ENCODE assay signal across 13 cellular contexts in the genomic region with DNA sequence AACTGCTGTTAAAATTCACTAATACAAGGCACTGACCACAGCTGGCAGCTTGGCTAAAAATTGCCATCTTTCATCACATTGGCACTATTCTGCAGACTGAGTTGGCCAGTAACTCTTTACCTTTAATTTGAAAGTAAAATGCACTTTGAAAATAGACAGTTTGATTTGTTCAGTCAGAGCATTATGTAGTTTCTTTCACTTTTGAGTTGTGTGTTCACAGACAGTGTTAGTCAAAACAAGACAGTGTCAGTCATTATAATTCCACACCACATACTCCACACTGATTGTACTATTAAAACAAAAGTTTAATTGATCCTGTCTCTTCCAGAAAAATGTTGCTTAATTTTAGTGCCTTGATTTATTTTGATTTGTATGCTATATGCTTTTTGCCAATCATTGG.
DNase-seq lines count a peak whose midpoint lies in the region; ATAC-seq, FAIRE-seq and TF ChIP-seq lines count a peak whose summit lies in the region.
"Had no signal": no experiment of that assay in that cellular context is flagged by ENCODE, and none has a peak within 500 bp of the region (broad histone marks: within the 10 kb centered on the region; RNA-seq: fewer than 3 reads in every experiment).

No MANE protein-coding gene starts in this region.

- no peaks in the 10 kb centered on the region for H3K9me3 ChIP-seq in GM12878 (replicated peaks; ENCODE audit: control insufficient read depth, insufficient read depth, low read length)
- no peaks in the 10 kb centered on the region for H3K9me3 ChIP-seq in pancreas

- H4K20me1 ChIP-seq in GM12878 (ENCODE audit: control insufficient read depth, insufficient read depth) = no peaks in the 10 kb centered on the region

- peak; percentile 6 for FAIRE-seq in G401.6 (lab: Jason Lieb, UNC)
- no peak for FAIRE-seq in GM12878 (lab: Jason Lieb, UNC)
- FAIRE-seq in pancreas (lab: Jason Lieb, UNC) = no peak

- no peaks in the 10 kb centered on the region; a peak in 1 of 4 replicates for H3K36me3 ChIP-seq in GM12878 (ENCODE audit: control insufficient read depth in 2 of 2, insufficient read depth in 2 of 2, low read length in 1 of 2)
- H3K36me3 ChIP-seq in pancreas = no peaks in the 10 kb centered on the region

- POLR2A ChIA-PET in GM12878 (lab: Charles Lee) = interaction anchor here (0.6 kb wide), 1 partner anchor 19 kb away, joined by 3 read pairs; no protein-coding TSS in a partner anchor

- H3K27ac ChIP-seq in GM12878 (ENCODE audit: control insufficient read depth, insufficient read depth) = no peak overlapping the region
- no peak overlapping the region for H3K27ac ChIP-seq in pancreas

- H3K9me3 Mint-ChIP-seq in endothelial cell (ENCODE audit: unreplicated experiment) (no peaks in the 10 kb centered on the region), nephron progenitor cell (no peaks in the 10 kb centered on the region)
- H3K9me3 Mint-ChIP-seq: mesothelial cell of epicardium had no signal

- no peak for TF ChIP-seq EP300 in GM12878 (IDR thresholded peaks at IDR 0.05; ENCODE audit: borderline replicate concordance in 1 of 2, control insufficient read depth in 1 of 2, low read depth in 2 of 2, low read length in 2 of 2)

- H3K4me3 ChIP-seq in GM12878 (no peak overlapping the region), pancreas (no peak overlapping the region)

- CTCF ChIA-PET in GM12878 (lab: Yijun Ruan, JAX) = interaction anchor here (0.7 to 2.1 kb wide), 2 partner anchors 14 to 73 kb away, joined by 3 to 8 read pairs; no protein-coding TSS in a partner anchor

- intact Hi-C loops in GM12878 (cut with micrococcal nuclease; ENCODE audit: unreplicated experiment) (no loop called here), pancreas (cut with DNase I) (no loop called here)

- no peak for TF ChIP-seq CTCF in GM12878 (IDR thresholded peaks at IDR 0.05 in 2 of 3, conservative IDR thresholded peaks at IDR 0.05 in 1 of 3; ENCODE audit: control insufficient read depth in 2 of 3, extremely low read depth in 1 of 3, insufficient read depth in 1 of 3, low read depth in 3 of 3, low read length in 3 of 3)
- TF ChIP-seq CTCF in pancreas (IDR thresholded peaks at IDR 0.05) = no peak
- no peak for TF ChIP-seq CTCF in endothelial cell (IDR thresholded peaks at IDR 0.05; ENCODE audit: unreplicated experiment)
- no peak for TF ChIP-seq CTCF in nephron progenitor cell (IDR thresholded peaks at IDR 0.05)

- H3K9ac ChIP-seq in GM12878 (ENCODE audit: control insufficient read depth, insufficient read depth, low read length) = no peak overlapping the region

- H3K27ac Mint-ChIP-seq in endothelial cell (ENCODE audit: unreplicated experiment) (no peak overlapping the region), nephron progenitor cell (no peak overlapping the region)
- H3K27ac Mint-ChIP-seq: mesothelial cell of epicardium had no signal

- no peak for TF ChIP-seq POLR2A in GM12878 (IDR thresholded peaks at IDR 0.05; ENCODE audit: low read depth, low read length)

- H3K79me2 ChIP-seq in GM12878 (ENCODE audit: control insufficient read depth, insufficient read depth, low read length) = no peaks in the 10 kb centered on the region

- RAD21 ChIA-PET in GM12878 (lab: Charles Lee; ENCODE audit: unreplicated experiment) = interaction anchor here (0.8 kb wide), 1 partner anchor 73 kb away, joined by 6 read pairs; no protein-coding TSS in a partner anchor

- peak; percentile 51 for ATAC-seq in GM18868 (IDR thresholded peaks at IDR 0.05; ENCODE audit: unreplicated experiment)
- ATAC-seq in HG03095 (IDR thresholded peaks at IDR 0.05; ENCODE audit: unreplicated experiment) = peak; percentile 53
- peak; percentile 69 for ATAC-seq in GM12878
- ATAC-seq in pancreas = no peak
- no peak for ATAC-seq in HG03521 (IDR thresholded peaks at IDR 0.05; ENCODE audit: unreplicated experiment)

- H3K4me1 Mint-ChIP-seq in endothelial cell (ENCODE audit: unreplicated experiment) (peaks cover 6% of the 10 kb centered on the region), nephron progenitor cell (peaks cover 25% of the 10 kb centered on the region)

- no peak overlapping the region for H3K4me3 Mint-ChIP-seq in endothelial cell (ENCODE audit: unreplicated experiment)
- no peak overlapping the region for H3K4me3 Mint-ChIP-seq in nephron progenitor cell
- H3K4me3 Mint-ChIP-seq: mesothelial cell of epicardium had no signal

- H3K36me3 Mint-ChIP-seq in endothelial cell (ENCODE audit: low read depth, unreplicated experiment) (no peaks in the 10 kb centered on the region), nephron progenitor cell (ENCODE audit: low read depth) (peaks cover 9% of the 10 kb centered on the region)

- no peak for TF ChIP-seq RAD21 in GM12878 (IDR thresholded peaks at IDR 0.05; ENCODE audit: insufficient read depth, low read depth, low read length)

- H3K4me1 ChIP-seq in GM12878 (ENCODE audit: control insufficient read depth, insufficient read depth, low read length) (peaks cover 17% of the 10 kb centered on the region), pancreas (no peaks in the 10 kb centered on the region)

- no peak for DNase-seq in GM12878 (ENCODE audit: low read depth, low spot score)
- DNase-seq in pancreas = no peak
- no peak for DNase-seq in endothelial cell (ENCODE audit: low spot score)
- no peak for DNase-seq in nephron progenitor cell
- DNase-seq: NCI-H1436; NCI-H526; SIG-M5; stimulated activated CD4-positive, alpha-beta T cell treated with anti-CD3 and anti-CD28 coated beads, Interleukin-4, amount 100 ng/mL, for 24 hours had no signal

- in situ Hi-C loops in GM12878 (cut with MboI) = no loop called here

- no peak overlapping the region for H3K4me2 ChIP-seq in GM12878 (ENCODE audit: control insufficient read depth, insufficient read depth)

- no peak overlapping the region for H2AFZ ChIP-seq in GM12878 (ENCODE audit: control insufficient read depth, low read depth, low read length)

- no peaks in the 10 kb centered on the region for H3K27me3 ChIP-seq in GM12878 (replicated peaks in 1 of 2; ENCODE audit: control insufficient read depth in 2 of 2, insufficient read depth in 2 of 2, low read length in 1 of 2)
- no peaks in the 10 kb centered on the region for H3K27me3 ChIP-seq in pancreas

- H3K27me3 Mint-ChIP-seq in endothelial cell (ENCODE audit: unreplicated experiment) (no peaks in the 10 kb centered on the region), nephron progenitor cell (ENCODE audit: low read depth, poor library complexity) (no peaks in the 10 kb centered on the region)

- SMC1A ChIA-PET in GM12878 (lab: Charles Lee; ENCODE audit: uncharacterized antibody, unreplicated experiment) = interaction anchor here (1.2 kb wide), 1 partner anchor 161 kb away, joined by 3 read pairs; a partner anchor contains a TSS

- BruUV-seq in GM12878 (replicated peaks; lab: Mats Ljungman, UMichigan) = no TSS peak

TF ChIP-seq in GM12878, 131 proteins besides CTCF, POLR2A, EP300 and RAD21:
- TF ChIP-seq, protein P1, sequence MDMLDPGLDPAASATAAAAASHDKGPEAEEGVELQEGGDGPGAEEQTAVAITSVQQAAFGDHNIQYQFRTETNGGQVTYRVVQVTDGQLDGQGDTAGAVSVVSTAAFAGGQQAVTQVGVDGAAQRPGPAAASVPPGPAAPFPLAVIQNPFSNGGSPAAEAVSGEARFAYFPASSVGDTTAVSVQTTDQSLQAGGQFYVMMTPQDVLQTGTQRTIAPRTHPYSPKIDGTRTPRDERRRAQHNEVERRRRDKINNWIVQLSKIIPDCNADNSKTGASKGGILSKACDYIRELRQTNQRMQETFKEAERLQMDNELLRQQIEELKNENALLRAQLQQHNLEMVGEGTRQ (IDR thresholded peaks at IDR 0.05; ENCODE audit: borderline replicate concordance, low read depth, low read length) = no peak
- TF ChIP-seq JUNB (IDR thresholded peaks at IDR 0.05) = peak; percentile 74
- TF ChIP-seq, protein P2, sequence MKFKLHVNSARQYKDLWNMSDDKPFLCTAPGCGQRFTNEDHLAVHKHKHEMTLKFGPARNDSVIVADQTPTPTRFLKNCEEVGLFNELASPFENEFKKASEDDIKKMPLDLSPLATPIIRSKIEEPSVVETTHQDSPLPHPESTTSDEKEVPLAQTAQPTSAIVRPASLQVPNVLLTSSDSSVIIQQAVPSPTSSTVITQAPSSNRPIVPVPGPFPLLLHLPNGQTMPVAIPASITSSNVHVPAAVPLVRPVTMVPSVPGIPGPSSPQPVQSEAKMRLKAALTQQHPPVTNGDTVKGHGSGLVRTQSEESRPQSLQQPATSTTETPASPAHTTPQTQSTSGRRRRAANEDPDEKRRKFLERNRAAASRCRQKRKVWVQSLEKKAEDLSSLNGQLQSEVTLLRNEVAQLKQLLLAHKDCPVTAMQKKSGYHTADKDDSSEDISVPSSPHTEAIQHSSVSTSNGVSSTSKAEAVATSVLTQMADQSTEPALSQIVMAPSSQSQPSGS (IDR thresholded peaks at IDR 0.05; ENCODE audit: low read length) = 0 out of 2 replicates have a peak, but pooled peaks have one; percentile 36
- TF ChIP-seq, protein P3, sequence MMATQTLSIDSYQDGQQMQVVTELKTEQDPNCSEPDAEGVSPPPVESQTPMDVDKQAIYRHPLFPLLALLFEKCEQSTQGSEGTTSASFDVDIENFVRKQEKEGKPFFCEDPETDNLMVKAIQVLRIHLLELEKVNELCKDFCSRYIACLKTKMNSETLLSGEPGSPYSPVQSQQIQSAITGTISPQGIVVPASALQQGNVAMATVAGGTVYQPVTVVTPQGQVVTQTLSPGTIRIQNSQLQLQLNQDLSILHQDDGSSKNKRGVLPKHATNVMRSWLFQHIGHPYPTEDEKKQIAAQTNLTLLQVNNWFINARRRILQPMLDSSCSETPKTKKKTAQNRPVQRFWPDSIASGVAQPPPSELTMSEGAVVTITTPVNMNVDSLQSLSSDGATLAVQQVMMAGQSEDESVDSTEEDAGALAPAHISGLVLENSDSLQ (IDR thresholded peaks at IDR 0.05) = 0 out of 2 replicates have a peak, but pooled peaks have one; percentile 40
- peak; percentile 27; the same call in 1 of the 2 replicates for TF ChIP-seq RUNX3 (IDR thresholded peaks at IDR 0.05; ENCODE audit: low read length)
- 0 out of 2 replicates have a peak, but pooled peaks have one; percentile 20 for TF ChIP-seq IRF4 (IDR thresholded peaks at IDR 0.05; ENCODE audit: low read depth, low read length)

Comparison
In these comparisons a context has a peak if more than half of its experiments do, and no peak if none do; other contexts are left out.
1. ATAC-seq: peak in GM18868 (single experiment), HG03095 (single experiment) and GM12878 (single experiment); none in pancreas (0 of 4) and HG03521 (single experiment).